In the genomic region with DNA sequence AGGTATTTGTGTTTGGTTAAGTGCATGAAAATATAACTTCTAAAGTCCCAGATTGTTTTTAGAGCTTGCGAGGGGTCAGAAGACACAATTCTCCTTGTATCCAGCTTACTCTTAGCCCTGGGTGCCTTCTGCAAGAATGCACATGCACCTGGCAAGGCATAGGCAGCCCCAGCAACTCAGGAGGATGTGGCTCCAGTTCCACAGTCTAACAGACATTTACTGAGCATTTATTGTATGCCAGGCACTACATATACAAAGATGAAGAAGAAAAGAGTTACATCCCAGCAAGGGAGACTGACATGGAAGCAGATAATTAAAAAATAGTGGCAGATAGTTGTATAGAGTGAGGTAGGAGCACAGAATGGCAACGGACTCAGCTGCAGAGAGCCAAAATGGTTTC, we compare ENCODE assay signal across 11 cellular contexts.
A peak's percentile ranks its signal among the peaks of the same experiment; 100 is the strongest.
DNase-seq lines count a peak whose midpoint lies in the region; ATAC-seq, FAIRE-seq and TF ChIP-seq lines count a peak whose summit lies in the region.
"Had no signal": no experiment of that assay in that cellular context is flagged by ENCODE, and none has a peak within 500 bp of the region (broad histone marks: within the 10 kb centered on the region; RNA-seq: fewer than 3 reads in every experiment).

No MANE protein-coding gene starts in this region.

- FAIRE-seq in GM19239 (lab: Jason Lieb, UNC), result no peak

- H3K36me3 Mint-ChIP-seq in osteocyte (ENCODE audit: unreplicated experiment), result no peaks in the 10 kb centered on the region

- no peak overlapping the region for H3K27ac Mint-ChIP-seq in osteocyte (ENCODE audit: unreplicated experiment)

- ATAC-seq in GM18870 (IDR thresholded peaks at IDR 0.05; ENCODE audit: unreplicated experiment) (peak; percentile 10), GM21515 (IDR thresholded peaks at IDR 0.05; ENCODE audit: unreplicated experiment) (peak; percentile 31), HG03060 (IDR thresholded peaks at IDR 0.05; ENCODE audit: low read depth, unreplicated experiment) (peak; percentile 12)
- ATAC-seq: right cardiac atrium had no signal

- H3K27me3 Mint-ChIP-seq in osteocyte (ENCODE audit: unreplicated experiment), result peaks cover 6% of the 10 kb centered on the region

- peak; percentile 21 for DNase-seq in NCI-H69 (lab: John Stamatoyannopoulos, UW)
- no peak for DNase-seq in RKO (ENCODE audit: low spot score)
- no peak for DNase-seq in GM19239 (ENCODE audit: insufficient read length, low spot score)
- no peak for DNase-seq in osteocyte (ENCODE audit: extremely low spot score, unreplicated experiment)
- no peak for DNase-seq in NCI-H1105 (lab: John Stamatoyannopoulos, UW)
- DNase-seq: activated CD4-positive, alpha-beta T cell treated with anti-CD3 and anti-CD28 coated beads for 4 hours; esophagus squamous epithelium; right cardiac atrium had no signal

- no peaks in the 10 kb centered on the region for H3K4me1 Mint-ChIP-seq in osteocyte (ENCODE audit: unreplicated experiment)

- no peaks in the 10 kb centered on the region for H3K9me3 Mint-ChIP-seq in osteocyte (ENCODE audit: unreplicated experiment)

- no peak overlapping the region for H3K4me3 Mint-ChIP-seq in osteocyte (ENCODE audit: unreplicated experiment)

- TF ChIP-seq CTCF in osteocyte (IDR thresholded peaks at IDR 0.05), result no peak
